ENCODE assay signal across 8 cellular contexts in genomic region chr13:75761373-75761772, GRCh38.
A peak's percentile ranks its signal among the peaks of the same experiment; 100 is the strongest.
DNase-seq lines count a peak whose midpoint lies in the region; ATAC-seq and TF ChIP-seq lines count a peak whose summit lies in the region.

No MANE protein-coding gene starts in this region.

- no peaks in the 10 kb centered on the region for H3K4me1 ChIP-seq in breast epithelium
- H3K4me1 ChIP-seq in osteoblast (ENCODE audit: insufficient read depth, low read length) = peaks cover 67% of the 10 kb centered on the region

- TF ChIP-seq POLR2A in breast epithelium (IDR thresholded peaks at IDR 0.05) = no peak

- H3K4me3 ChIP-seq in breast epithelium = peak overlapping the region; percentile 2 to 28 (median 13)
- no peak overlapping the region for H3K4me3 ChIP-seq in osteoblast (ENCODE audit: insufficient read depth, low read length)

- intact Hi-C loops in breast epithelium (cut with DNase I; ENCODE audit: low total_unique reads) = no loop called here

- DNase-seq in GM10266 (ENCODE audit: extremely low spot score) (peak; percentile 22), breast epithelium (ENCODE audit: low spot score in 2 of 2) (no peak), osteoblast (ENCODE audit: insufficient read length, low spot score, missing footprints) (no peak), dedifferentiated amniotic fluid mesenchymal stem cell (ENCODE audit: extremely low spot score) (no peak), NCI-H446 treated with DMSO at 0.1 percent for 48 hours (lab: John Stamatoyannopoulos, UW) (no peak), HCEC 1CT (no peak), NCI-H187 (lab: John Stamatoyannopoulos, UW) (no peak)

- H3K9me3 ChIP-seq in breast epithelium (no peaks in the 10 kb centered on the region), osteoblast (ENCODE audit: low read depth, low read length) (no peaks in the 10 kb centered on the region)

- H3K4me2 ChIP-seq in osteoblast (ENCODE audit: insufficient read depth, low read length) = peak overlapping the region; percentile 57

- peak; percentile 33 for ATAC-seq in HG03175 (IDR thresholded peaks at IDR 0.05; ENCODE audit: unreplicated experiment)

- no peak overlapping the region for H2AFZ ChIP-seq in osteoblast (ENCODE audit: low read length)

- peaks cover 89% of the 10 kb centered on the region for H4K20me1 ChIP-seq in osteoblast (ENCODE audit: insufficient read depth, low read length)

- H3K27me3 ChIP-seq in breast epithelium (no peaks in the 10 kb centered on the region), osteoblast (ENCODE audit: insufficient read depth, low read length) (no peaks in the 10 kb centered on the region)

- peaks cover 97% of the 10 kb centered on the region for H3K79me2 ChIP-seq in osteoblast (ENCODE audit: insufficient read depth, low read length)

- H3K36me3 ChIP-seq in breast epithelium (no peaks in the 10 kb centered on the region), osteoblast (ENCODE audit: insufficient read depth, low read length) (peaks cover 68% of the 10 kb centered on the region)

- H3K27ac ChIP-seq in breast epithelium (peak overlapping the region in 1 of 2 donors; percentile 72), osteoblast (ENCODE audit: low read depth, low read length) (peak overlapping the region; percentile 54)

- TF ChIP-seq CTCF in GM10266 (IDR thresholded peaks at IDR 0.05; ENCODE audit: control insufficient read depth, insufficient read depth, low read depth, missing control alignments) (no peak), breast epithelium (IDR thresholded peaks at IDR 0.05) (no peak), osteoblast (IDR thresholded peaks at IDR 0.05; ENCODE audit: extremely low read depth, low read depth, low read length) (no peak)
